In the genomic region with DNA sequence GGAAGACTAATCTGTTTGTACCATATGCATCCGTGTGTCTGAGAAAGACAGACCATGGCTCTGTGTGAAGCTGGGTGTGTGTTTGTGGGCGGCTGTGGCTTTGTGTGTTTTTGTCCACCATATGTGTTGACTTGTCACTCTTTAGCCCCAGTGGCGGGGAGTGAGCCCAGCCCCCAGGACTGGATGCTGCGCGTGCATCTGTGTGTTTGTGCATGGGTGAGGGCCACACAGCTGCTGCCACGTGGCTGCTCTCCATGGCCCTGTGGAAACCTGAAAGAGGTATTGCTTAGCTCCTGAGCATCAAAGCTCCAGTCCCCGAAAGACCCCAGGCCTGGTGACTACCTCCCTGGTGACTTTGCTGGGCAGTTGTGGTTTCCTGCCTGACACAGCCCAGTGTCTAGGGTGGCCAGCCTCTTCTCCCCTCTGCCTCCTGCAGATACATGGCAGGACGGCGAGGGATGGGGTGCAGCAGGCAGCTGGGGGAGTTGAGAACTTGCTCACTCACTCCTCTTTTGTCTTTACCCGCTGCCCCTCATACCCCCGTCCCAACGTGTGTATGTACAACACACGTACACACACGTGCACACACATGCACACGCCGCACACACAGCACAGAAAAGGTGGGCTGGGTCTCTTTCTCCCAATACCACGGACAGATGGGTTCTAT, we compare ENCODE assay signal across 9 cellular contexts. TPM values are rescaled to one million over a fixed set of nuclear protein-coding genes. Genes with fewer than 3 reads are reported as not detected.
A peak's percentile ranks its signal among the peaks of the same experiment; 100 is the strongest.
DNase-seq lines count a peak whose midpoint lies in the region; ATAC-seq and TF ChIP-seq lines count a peak whose summit lies in the region.
"Had no signal": no experiment of that assay in that cellular context is flagged by ENCODE, and none has a peak within 500 bp of the region (broad histone marks: within the 10 kb centered on the region; RNA-seq: fewer than 3 reads in every experiment).

No MANE protein-coding gene starts in this region.

- ATAC-seq in memory B cell (ENCODE audit: low read depth) (no peak), thoracic aorta (ENCODE audit: insufficient number of reproducible peaks, low FRiP score, low read depth) (no peak), GM19324 (IDR thresholded peaks at IDR 0.05; ENCODE audit: low FRiP score, unreplicated experiment) (no peak), GM19397 (IDR thresholded peaks at IDR 0.05; ENCODE audit: unreplicated experiment) (no peak)

- H3K27ac ChIP-seq in breast epithelium = peak overlapping the region; percentile 93 to 96
- H3K27ac ChIP-seq in thoracic aorta = peak overlapping the region; percentile 34 to 44
- H3K27ac ChIP-seq: HL-60 had no signal

- H3K4me1 ChIP-seq in breast epithelium (peaks cover 20 to 48% of the 10 kb centered on the region in 2 donors), thoracic aorta (ENCODE audit: control insufficient read depth in 1 of 2, low read depth in 2 of 2) (peaks cover 3 to 38% of the 10 kb centered on the region in 2 donors)

- H3K36me3 ChIP-seq in breast epithelium (no peaks in the 10 kb centered on the region), thoracic aorta (no peaks in the 10 kb centered on the region)

- TF ChIP-seq POLR2A in breast epithelium (IDR thresholded peaks at IDR 0.05) = no peak

- TF ChIP-seq CTCF in breast epithelium (IDR thresholded peaks at IDR 0.05) (no peak), thoracic aorta (IDR thresholded peaks at IDR 0.05) (no peak)

- H3K27me3 ChIP-seq in breast epithelium (no peaks in the 10 kb centered on the region), thoracic aorta (replicated peaks; ENCODE audit: insufficient read depth) (no peaks in the 10 kb centered on the region)

- no peaks in the 10 kb centered on the region for H3K36me3 Mint-ChIP-seq in memory B cell

- intact Hi-C loops in breast epithelium (cut with DNase I; ENCODE audit: low total_unique reads) = no loop called here

- peak overlapping the region; percentile 25 for H3K4me3 Mint-ChIP-seq in memory B cell

- H3K4me3 ChIP-seq in breast epithelium (peak overlapping the region; percentile 37 to 67 (median 59)), thoracic aorta (peak overlapping the region; percentile 78)

- H3K9me3 ChIP-seq in breast epithelium (no peaks in the 10 kb centered on the region), thoracic aorta (no peaks in the 10 kb centered on the region)

- no peaks in the 10 kb centered on the region for H3K4me1 Mint-ChIP-seq in memory B cell

- DNase-seq in NCI-H82 (lab: John Stamatoyannopoulos, UW) (peak; percentile 73), NCI-H82 treated with DMSO at 0.1 percent for 48 hours (lab: John Stamatoyannopoulos, UW; ENCODE audit: unreplicated experiment) (no peak), breast epithelium (ENCODE audit: low spot score in 2 of 2) (no peak), memory B cell (ENCODE audit: low spot score in 2 of 2) (no peak), thoracic aorta (ENCODE audit: low spot score) (no peak), kidney glomerular epithelial cell (lab: John Stamatoyannopoulos, UW) (no peak)

- peaks cover 27% of the 10 kb centered on the region for H3K27me3 Mint-ChIP-seq in memory B cell

- no peaks in the 10 kb centered on the region for H3K9me3 Mint-ChIP-seq in memory B cell

- no peak overlapping the region for H3K27ac Mint-ChIP-seq in memory B cell

RNA-seq across cellular contexts. Expression of gene EPHB3, which starts 6.5 kb away (rescaled TPM):
- total RNA-seq in breast epithelium (10 to 100 TPM in 1 of 3 donors, 1 to 10 TPM in 1, under 1 TPM in 1; 0.32 to 25.3 (median 7.9) TPM), thoracic aorta (1 to 10 TPM; 2.8 to 5.0 TPM)
